In the genomic region with DNA sequence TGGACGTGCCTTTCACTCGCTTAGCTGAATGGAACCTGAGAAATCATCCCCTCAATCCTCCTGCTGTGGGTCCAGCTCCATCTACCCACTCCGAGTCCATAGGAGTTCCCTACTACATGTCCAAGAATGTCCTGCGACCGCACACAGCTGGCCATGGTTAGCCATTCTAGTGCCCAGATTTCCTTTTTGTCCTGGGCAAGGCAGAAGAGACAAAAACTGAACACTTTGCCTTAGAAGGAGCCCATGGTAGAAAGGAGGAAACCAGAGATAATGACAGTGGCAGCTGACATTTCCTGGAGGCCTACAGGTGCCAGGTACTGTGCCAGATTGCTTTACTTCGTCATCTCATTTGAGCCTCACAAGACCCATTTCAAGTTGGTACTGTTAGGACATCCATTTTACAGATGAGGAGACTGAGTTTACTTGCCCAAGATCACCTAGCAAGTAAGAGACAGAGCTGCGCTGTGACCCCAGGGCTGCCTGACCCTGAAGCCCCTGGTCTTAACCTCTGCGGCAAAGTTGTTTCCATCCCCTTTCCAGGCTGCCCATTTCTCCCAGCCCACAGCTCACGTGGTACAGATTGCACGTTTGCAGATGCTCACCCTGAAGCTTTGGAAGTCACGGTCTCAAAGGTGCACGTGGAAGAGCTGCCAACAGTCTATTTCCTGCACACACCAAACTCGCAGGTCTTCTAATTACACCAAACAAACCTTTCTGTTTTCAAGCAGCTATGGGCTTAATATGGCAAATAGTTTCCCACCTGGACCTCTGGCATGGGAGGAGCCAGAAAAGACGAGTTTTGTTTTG, we compare ENCODE assay signal across 8 cellular contexts.
A peak's percentile ranks its signal among the peaks of the same experiment; 100 is the strongest.
DNase-seq lines count a peak whose midpoint lies in the region; ATAC-seq and TF ChIP-seq lines count a peak whose summit lies in the region.
"Had no signal": no experiment of that assay in that cellular context is flagged by ENCODE, and none has a peak within 500 bp of the region (broad histone marks: within the 10 kb centered on the region; RNA-seq: fewer than 3 reads in every experiment).

No MANE protein-coding gene starts in this region.

- peak overlapping the region in 2 of 4 donors; percentile 11 to 48 for H3K4me3 Mint-ChIP-seq in IgD-negative memory B cell

- POLR2A ChIA-PET in RWPE1 (lab: Yijun Ruan, JAX; ENCODE audit: low non-redundant PET) = no interaction called here

- H3K9me3 ChIP-seq in left ventricle myocardium inferior (replicated peaks) = no peaks in the 10 kb centered on the region
- H3K9me3 ChIP-seq in spleen = no peaks in the 10 kb centered on the region

- peaks cover 15 to 39% (median 21%) of the 10 kb centered on the region in 3 donors for H3K4me1 Mint-ChIP-seq in IgD-negative memory B cell

- H3K36me3 ChIP-seq in left ventricle myocardium inferior (no peaks in the 10 kb centered on the region), spleen (peaks cover 0 to 8% (median 0%) of the 10 kb centered on the region in 6 donors)

- H3K27ac ChIP-seq in RWPE1 = peak overlapping the region; percentile 66
- peak overlapping the region; percentile 100 for H3K27ac ChIP-seq in left ventricle myocardium inferior (replicated peaks)
- peak overlapping the region; percentile 74 to 94 (median 89) for H3K27ac ChIP-seq in spleen

- WGBS in spleen, 5 donors = 49 to 60% (median 59%) methylated on average over 14 of the region's 14 CpGs

- H3K9me3 Mint-ChIP-seq in IgD-negative memory B cell = no peaks in the 10 kb centered on the region

- H3K4me1 ChIP-seq in left ventricle myocardium inferior (peaks cover 100% of the 10 kb centered on the region), spleen (peaks cover 53 to 100% (median 84%) of the 10 kb centered on the region in 6 donors)

- H3K36me3 Mint-ChIP-seq in IgD-negative memory B cell = no peaks in the 10 kb centered on the region

- peaks cover 9% of the 10 kb centered on the region for H3K27me3 Mint-ChIP-seq in IgD-negative memory B cell

- peak in 1 of 3 donors; percentile 17 for TF ChIP-seq POLR2A in spleen (IDR thresholded peaks at IDR 0.05)

- H3K27me3 ChIP-seq in left ventricle myocardium inferior (ENCODE audit: low read depth) (no peaks in the 10 kb centered on the region), spleen (replicated peaks in 1 of 7) (no peaks in the 10 kb centered on the region)

- peak overlapping the region in 2 of 3 donors; percentile 79 to 83 for H3K27ac Mint-ChIP-seq in IgD-negative memory B cell

- ATAC-seq in GM18498 (IDR thresholded peaks at IDR 0.05; ENCODE audit: unreplicated experiment) = no peak

- CTCF ChIA-PET in RWPE1 (lab: Yijun Ruan, JAX) = interaction anchor here (0.5 kb wide), 1 partner anchor 885 kb away, joined by 3 read pairs; no protein-coding TSS in a partner anchor

- no peak for TF ChIP-seq CTCF in RWPE1 (conservative IDR thresholded peaks at IDR 0.05; ENCODE audit: low read depth)
- TF ChIP-seq CTCF in left ventricle myocardium inferior (IDR thresholded peaks at IDR 0.05; ENCODE audit: borderline replicate concordance) = no peak
- no peak for TF ChIP-seq CTCF in spleen (IDR thresholded peaks at IDR 0.05 in 8 of 11, conservative IDR thresholded peaks at IDR 0.05 in 3 of 11)

- DNase-seq in RWPE1 (ENCODE audit: low spot score) = no peak
- no peak for DNase-seq in left ventricle myocardium inferior
- DNase-seq in spleen = no peak
- DNase-seq in NCI-H510A treated with DMSO at 0.1 percent for 48 hours (lab: John Stamatoyannopoulos, UW) = no peak
- no peak for DNase-seq in SKM-1 treated with dmso at 0.1 percent for 144 hours (lab: John Stamatoyannopoulos, UW; ENCODE audit: unreplicated experiment)
- DNase-seq: foreskin fibroblast had no signal

- intact Hi-C loops in left ventricle myocardium inferior (cut with micrococcal nuclease) = loop anchor here (10.0 kb wide), 2 partner anchors 83 to 97 kb away; no protein-coding TSS in a partner anchor
- intact Hi-C loops in spleen (cut with DNase I; ENCODE audit: low total_unique reads) = no loop called here

- H3K4me3 ChIP-seq in left ventricle myocardium inferior (peak overlapping the region; percentile 38), spleen (peak overlapping the region in 2 of 8 donors; percentile 4 to 35)
